Comparison of ENCODE assay signal across 1 cellular context in the genomic region with DNA sequence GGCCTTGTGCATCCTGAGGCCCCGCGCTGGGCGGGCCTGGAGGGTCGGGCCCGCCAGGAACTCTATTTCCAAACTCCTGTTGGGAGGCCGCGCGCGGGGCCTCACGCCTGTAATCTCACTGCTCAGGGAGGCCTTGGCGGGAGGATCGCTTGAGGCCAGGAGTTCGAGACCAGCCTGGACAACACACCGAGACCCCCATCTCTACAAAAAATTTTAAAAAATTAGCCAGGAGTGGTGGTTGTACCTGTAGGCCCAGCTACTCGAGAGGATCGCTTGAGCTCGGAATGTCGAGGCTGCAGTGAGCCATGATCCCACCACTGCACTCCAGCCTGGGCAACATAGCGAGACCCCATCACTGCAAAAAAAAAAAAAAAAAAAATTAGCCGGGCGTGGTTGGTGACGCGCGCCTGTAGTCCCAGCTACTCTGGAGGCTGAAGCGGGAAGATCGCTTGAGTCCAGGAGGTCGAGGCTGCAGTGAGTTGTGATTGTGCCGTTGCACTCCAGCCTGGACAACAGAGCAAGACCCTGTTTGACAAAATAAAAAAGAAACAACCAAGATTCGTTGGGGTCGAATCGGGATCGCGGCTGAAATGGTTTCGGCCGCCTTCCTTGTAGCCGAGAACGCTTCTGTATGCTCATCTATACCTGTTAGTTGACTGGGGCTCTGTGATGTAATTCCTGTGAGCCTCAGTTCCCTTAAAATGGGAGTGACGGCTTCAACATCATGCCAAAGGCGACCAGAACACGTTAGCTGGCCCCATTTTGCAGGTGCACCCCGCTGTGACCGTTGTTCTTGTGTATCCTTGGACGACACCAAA.
TF ChIP-seq lines count a peak whose summit lies in the region.

No MANE protein-coding gene starts in this region.

TF ChIP-seq in K562, 482 proteins besides CTCF, POLR2A, EP300 and RAD21 (continues in another document):
- TF ChIP-seq NR2F6 (CRISPR knock-in tag; IDR thresholded peaks at IDR 0.05) (0 out of 2 replicates have a peak, but pooled peaks have one; percentile 17), NR1H2 (CRISPR knock-in tag; IDR thresholded peaks at IDR 0.05) (0 out of 2 replicates have a peak, but pooled peaks have one; percentile 68), XRCC4 (IDR thresholded peaks at IDR 0.05; ENCODE audit: extremely low read depth, insufficient read depth, insufficient read length) (no peak), RBBP5 (IDR thresholded peaks at IDR 0.05; ENCODE audit: borderline replicate concordance, insufficient read depth, low read length, poor library complexity, severe bottlenecking) (peak; percentile 6), ZFX (CRISPR knock-in tag; IDR thresholded peaks at IDR 0.05) (peak; percentile 85), MCM3 (IDR thresholded peaks at IDR 0.05) (no peak), SIN3A (IDR thresholded peaks at IDR 0.05; ENCODE audit: borderline replicate concordance in 2 of 2, control insufficient read depth in 1 of 2, low read depth in 2 of 2, low read length in 2 of 2) (peak; percentile 11 to 31; a peak in 2 of 4 replicates), CREM (IDR thresholded peaks at IDR 0.05; ENCODE audit: low read depth) (peak; percentile 11; the same call in 1 of the 2 replicates), GABPA (tag; conservative IDR thresholded peaks at IDR 0.05; ENCODE audit: low read depth) (peak; percentile 78; the same call in 1 of the 2 replicates), RCOR1 (IDR thresholded peaks at IDR 0.05; ENCODE audit: borderline replicate concordance in 1 of 2, low read depth in 2 of 2, low read length in 2 of 2) (peak in 1 of 2 experiments; percentile 5; a peak in 1 of 4 replicates), HDAC1 (IDR thresholded peaks at IDR 0.05) (0 out of 4 replicates have a peak, but pooled peaks of 1 of the 2 experiments have one; percentile 1), KDM1A (IDR thresholded peaks at IDR 0.05) (peak in 1 of 2 experiments; percentile 11; a peak in 1 of 4 replicates), HDAC2 (IDR thresholded peaks at IDR 0.05) (peak; percentile 56; the same call in 1 of the 2 replicates), CHD1 (IDR thresholded peaks at IDR 0.05; ENCODE audit: low read length) (peak; percentile 35), NFATC3 (IDR thresholded peaks at IDR 0.05) (peak; percentile 89), PHF20 (IDR thresholded peaks at IDR 0.05; ENCODE audit: partially characterized antibody) (peak; percentile 41), CC2D1A (IDR thresholded peaks at IDR 0.05) (peak; percentile 32; the same call in 1 of the 2 replicates), CEBPB (tag; IDR thresholded peaks at IDR 0.05) (peak; percentile 56), ZFP30 (CRISPR knock-in tag; IDR thresholded peaks at IDR 0.05; ENCODE audit: borderline replicate concordance) (no peak), ZNF384 (IDR thresholded peaks at IDR 0.05; ENCODE audit: low read depth, low read length) (peak; percentile 89), YY1 (IDR thresholded peaks at IDR 0.05; ENCODE audit: borderline replicate concordance in 1 of 3, control insufficient read depth in 1 of 3, extremely low read depth in 1 of 3, insufficient read depth in 3 of 3, insufficient read length in 1 of 3, insufficient replicate concordance in 2 of 3, low read depth in 1 of 3, low read length in 2 of 3) (peak in 1 of 3 experiments; percentile 19), ZNF23 (CRISPR knock-in tag; IDR thresholded peaks at IDR 0.05) (no peak), ARNT (IDR thresholded peaks at IDR 0.05) (peak in 1 of 2 experiments; percentile 79; a peak in 1 of 4 replicates), RBM39 (optimal IDR thresholded peaks at IDR 0.05; ENCODE audit: low read depth, low read length) (no peak), RBFOX2 (IDR thresholded peaks at IDR 0.05; ENCODE audit: low read depth, low read length) (peak; percentile 85), POLR2G (IDR thresholded peaks at IDR 0.05; ENCODE audit: low read depth, low read length) (peak; percentile 33), ADNP (tag; IDR thresholded peaks at IDR 0.05) (peak; percentile 94), IRF2 (CRISPR knock-in tag; IDR thresholded peaks at IDR 0.05) (peak; percentile 35; the same call in 1 of the 2 replicates), PHF8 (IDR thresholded peaks at IDR 0.05; ENCODE audit: borderline replicate concordance, low read length) (no peak), CBX8 (IDR thresholded peaks at IDR 0.05; ENCODE audit: borderline replicate concordance, extremely low read depth, low read depth, low read length, poor library complexity, severe bottlenecking) (no peak), NFRKB (IDR thresholded peaks at IDR 0.05; ENCODE audit: low read depth) (peak; percentile 23; the same call in 1 of the 2 replicates), TEAD4 (IDR thresholded peaks at IDR 0.05; ENCODE audit: low read length) (no peak), TEAD4 (CRISPR knock-in tag; IDR thresholded peaks at IDR 0.05; ENCODE audit: borderline replicate concordance) (0 out of 2 replicates have a peak, but pooled peaks have one; percentile 36), GTF2E2 (tag; IDR thresholded peaks at IDR 0.05) (peak; percentile 62; the same call in 1 of the 2 replicates), SNIP1 (IDR thresholded peaks at IDR 0.05; ENCODE audit: low read depth) (0 out of 2 replicates have a peak, but pooled peaks have one; percentile 59), MYBL2 (IDR thresholded peaks at IDR 0.05; ENCODE audit: low read depth) (no peak), MYBL2 (CRISPR knock-in tag; IDR thresholded peaks at IDR 0.05; ENCODE audit: borderline replicate concordance) (no peak)
- TF ChIP-seq, protein P1, sequence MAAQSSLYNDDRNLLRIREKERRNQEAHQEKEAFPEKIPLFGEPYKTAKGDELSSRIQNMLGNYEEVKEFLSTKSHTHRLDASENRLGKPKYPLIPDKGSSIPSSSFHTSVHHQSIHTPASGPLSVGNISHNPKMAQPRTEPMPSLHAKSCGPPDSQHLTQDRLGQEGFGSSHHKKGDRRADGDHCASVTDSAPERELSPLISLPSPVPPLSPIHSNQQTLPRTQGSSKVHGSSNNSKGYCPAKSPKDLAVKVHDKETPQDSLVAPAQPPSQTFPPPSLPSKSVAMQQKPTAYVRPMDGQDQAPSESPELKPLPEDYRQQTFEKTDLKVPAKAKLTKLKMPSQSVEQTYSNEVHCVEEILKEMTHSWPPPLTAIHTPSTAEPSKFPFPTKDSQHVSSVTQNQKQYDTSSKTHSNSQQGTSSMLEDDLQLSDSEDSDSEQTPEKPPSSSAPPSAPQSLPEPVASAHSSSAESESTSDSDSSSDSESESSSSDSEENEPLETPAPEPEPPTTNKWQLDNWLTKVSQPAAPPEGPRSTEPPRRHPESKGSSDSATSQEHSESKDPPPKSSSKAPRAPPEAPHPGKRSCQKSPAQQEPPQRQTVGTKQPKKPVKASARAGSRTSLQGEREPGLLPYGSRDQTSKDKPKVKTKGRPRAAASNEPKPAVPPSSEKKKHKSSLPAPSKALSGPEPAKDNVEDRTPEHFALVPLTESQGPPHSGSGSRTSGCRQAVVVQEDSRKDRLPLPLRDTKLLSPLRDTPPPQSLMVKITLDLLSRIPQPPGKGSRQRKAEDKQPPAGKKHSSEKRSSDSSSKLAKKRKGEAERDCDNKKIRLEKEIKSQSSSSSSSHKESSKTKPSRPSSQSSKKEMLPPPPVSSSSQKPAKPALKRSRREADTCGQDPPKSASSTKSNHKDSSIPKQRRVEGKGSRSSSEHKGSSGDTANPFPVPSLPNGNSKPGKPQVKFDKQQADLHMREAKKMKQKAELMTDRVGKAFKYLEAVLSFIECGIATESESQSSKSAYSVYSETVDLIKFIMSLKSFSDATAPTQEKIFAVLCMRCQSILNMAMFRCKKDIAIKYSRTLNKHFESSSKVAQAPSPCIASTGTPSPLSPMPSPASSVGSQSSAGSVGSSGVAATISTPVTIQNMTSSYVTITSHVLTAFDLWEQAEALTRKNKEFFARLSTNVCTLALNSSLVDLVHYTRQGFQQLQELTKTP (IDR thresholded peaks at IDR 0.05; ENCODE audit: low read depth in 1 of 2, partially characterized antibody in 2 of 2): peak in 1 of 2 experiments; percentile 47
- TF ChIP-seq, protein P2, sequence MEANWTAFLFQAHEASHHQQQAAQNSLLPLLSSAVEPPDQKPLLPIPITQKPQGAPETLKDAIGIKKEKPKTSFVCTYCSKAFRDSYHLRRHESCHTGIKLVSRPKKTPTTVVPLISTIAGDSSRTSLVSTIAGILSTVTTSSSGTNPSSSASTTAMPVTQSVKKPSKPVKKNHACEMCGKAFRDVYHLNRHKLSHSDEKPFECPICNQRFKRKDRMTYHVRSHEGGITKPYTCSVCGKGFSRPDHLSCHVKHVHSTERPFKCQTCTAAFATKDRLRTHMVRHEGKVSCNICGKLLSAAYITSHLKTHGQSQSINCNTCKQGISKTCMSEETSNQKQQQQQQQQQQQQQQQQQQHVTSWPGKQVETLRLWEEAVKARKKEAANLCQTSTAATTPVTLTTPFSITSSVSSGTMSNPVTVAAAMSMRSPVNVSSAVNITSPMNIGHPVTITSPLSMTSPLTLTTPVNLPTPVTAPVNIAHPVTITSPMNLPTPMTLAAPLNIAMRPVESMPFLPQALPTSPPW (CRISPR knock-in tag; IDR thresholded peaks at IDR 0.05): no peak; the same call in 1 of the 2 replicates
- TF ChIP-seq, protein P3, sequence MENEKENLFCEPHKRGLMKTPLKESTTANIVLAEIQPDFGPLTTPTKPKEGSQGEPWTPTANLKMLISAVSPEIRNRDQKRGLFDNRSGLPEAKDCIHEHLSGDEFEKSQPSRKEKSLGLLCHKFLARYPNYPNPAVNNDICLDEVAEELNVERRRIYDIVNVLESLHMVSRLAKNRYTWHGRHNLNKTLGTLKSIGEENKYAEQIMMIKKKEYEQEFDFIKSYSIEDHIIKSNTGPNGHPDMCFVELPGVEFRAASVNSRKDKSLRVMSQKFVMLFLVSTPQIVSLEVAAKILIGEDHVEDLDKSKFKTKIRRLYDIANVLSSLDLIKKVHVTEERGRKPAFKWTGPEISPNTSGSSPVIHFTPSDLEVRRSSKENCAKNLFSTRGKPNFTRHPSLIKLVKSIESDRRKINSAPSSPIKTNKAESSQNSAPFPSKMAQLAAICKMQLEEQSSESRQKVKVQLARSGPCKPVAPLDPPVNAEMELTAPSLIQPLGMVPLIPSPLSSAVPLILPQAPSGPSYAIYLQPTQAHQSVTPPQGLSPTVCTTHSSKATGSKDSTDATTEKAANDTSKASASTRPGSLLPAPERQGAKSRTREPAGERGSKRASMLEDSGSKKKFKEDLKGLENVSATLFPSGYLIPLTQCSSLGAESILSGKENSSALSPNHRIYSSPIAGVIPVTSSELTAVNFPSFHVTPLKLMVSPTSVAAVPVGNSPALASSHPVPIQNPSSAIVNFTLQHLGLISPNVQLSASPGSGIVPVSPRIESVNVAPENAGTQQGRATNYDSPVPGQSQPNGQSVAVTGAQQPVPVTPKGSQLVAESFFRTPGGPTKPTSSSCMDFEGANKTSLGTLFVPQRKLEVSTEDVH (IDR thresholded peaks at IDR 0.05; ENCODE audit: low read depth, partially characterized antibody): no peak
- TF ChIP-seq, protein P4, sequence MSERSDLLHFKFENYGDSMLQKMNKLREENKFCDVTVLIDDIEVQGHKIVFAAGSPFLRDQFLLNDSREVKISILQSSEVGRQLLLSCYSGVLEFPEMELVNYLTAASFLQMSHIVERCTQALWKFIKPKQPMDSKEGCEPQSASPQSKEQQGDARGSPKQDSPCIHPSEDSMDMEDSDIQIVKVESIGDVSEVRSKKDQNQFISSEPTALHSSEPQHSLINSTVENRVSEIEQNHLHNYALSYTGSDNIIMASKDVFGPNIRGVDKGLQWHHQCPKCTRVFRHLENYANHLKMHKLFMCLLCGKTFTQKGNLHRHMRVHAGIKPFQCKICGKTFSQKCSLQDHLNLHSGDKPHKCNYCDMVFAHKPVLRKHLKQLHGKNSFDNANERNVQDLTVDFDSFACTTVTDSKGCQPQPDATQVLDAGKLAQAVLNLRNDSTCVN (CRISPR knock-in tag; IDR thresholded peaks at IDR 0.05): no peak
- TF ChIP-seq, protein P5, sequence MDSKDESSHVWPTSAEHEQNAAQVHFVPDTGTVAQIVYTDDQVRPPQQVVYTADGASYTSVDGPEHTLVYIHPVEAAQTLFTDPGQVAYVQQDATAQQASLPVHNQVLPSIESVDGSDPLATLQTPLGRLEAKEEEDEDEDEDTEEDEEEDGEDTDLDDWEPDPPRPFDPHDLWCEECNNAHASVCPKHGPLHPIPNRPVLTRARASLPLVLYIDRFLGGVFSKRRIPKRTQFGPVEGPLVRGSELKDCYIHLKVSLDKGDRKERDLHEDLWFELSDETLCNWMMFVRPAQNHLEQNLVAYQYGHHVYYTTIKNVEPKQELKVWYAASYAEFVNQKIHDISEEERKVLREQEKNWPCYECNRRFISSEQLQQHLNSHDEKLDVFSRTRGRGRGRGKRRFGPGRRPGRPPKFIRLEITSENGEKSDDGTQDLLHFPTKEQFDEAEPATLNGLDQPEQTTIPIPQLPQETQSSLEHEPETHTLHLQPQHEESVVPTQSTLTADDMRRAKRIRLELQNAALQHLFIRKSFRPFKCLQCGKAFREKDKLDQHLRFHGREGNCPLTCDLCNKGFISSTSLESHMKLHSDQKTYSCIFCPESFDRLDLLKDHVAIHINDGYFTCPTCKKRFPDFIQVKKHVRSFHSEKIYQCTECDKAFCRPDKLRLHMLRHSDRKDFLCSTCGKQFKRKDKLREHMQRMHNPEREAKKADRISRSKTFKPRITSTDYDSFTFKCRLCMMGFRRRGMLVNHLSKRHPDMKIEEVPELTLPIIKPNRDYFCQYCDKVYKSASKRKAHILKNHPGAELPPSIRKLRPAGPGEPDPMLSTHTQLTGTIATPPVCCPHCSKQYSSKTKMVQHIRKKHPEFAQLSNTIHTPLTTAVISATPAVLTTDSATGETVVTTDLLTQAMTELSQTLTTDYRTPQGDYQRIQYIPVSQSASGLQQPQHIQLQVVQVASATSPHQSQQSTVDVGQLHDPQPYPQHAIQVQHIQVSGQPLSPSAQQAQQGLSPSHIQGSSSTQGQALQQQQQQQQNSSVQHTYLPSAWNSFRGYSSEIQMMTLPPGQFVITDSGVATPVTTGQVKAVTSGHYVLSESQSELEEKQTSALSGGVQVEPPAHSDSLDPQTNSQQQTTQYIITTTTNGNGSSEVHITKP (IDR thresholded peaks at IDR 0.05; ENCODE audit: partially characterized antibody): peak; percentile 25
- TF ChIP-seq, protein P6, sequence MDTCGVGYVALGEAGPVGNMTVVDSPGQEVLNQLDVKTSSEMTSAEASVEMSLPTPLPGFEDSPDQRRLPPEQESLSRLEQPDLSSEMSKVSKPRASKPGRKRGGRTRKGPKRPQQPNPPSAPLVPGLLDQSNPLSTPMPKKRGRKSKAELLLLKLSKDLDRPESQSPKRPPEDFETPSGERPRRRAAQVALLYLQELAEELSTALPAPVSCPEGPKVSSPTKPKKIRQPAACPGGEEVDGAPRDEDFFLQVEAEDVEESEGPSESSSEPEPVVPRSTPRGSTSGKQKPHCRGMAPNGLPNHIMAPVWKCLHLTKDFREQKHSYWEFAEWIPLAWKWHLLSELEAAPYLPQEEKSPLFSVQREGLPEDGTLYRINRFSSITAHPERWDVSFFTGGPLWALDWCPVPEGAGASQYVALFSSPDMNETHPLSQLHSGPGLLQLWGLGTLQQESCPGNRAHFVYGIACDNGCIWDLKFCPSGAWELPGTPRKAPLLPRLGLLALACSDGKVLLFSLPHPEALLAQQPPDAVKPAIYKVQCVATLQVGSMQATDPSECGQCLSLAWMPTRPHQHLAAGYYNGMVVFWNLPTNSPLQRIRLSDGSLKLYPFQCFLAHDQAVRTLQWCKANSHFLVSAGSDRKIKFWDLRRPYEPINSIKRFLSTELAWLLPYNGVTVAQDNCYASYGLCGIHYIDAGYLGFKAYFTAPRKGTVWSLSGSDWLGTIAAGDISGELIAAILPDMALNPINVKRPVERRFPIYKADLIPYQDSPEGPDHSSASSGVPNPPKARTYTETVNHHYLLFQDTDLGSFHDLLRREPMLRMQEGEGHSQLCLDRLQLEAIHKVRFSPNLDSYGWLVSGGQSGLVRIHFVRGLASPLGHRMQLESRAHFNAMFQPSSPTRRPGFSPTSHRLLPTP (IDR thresholded peaks at IDR 0.05; ENCODE audit: borderline replicate concordance, extremely low read depth, insufficient read length): peak; percentile 33
